In genomic region chr6:153150400-153150766, GRCh38 we compare ENCODE assay signal across 2 cellular contexts.
TF ChIP-seq lines count a peak whose summit lies in the region.

No MANE protein-coding gene starts in this region.

TF ChIP-seq in HepG2, 621 proteins besides CTCF, POLR2A, EP300 and RAD21:
- TF ChIP-seq KDM2A (CRISPR knock-in tag; IDR thresholded peaks at IDR 0.05; ENCODE audit: borderline replicate concordance, low read depth) (no peak), ZFP91 (CRISPR knock-in tag; IDR thresholded peaks at IDR 0.05; ENCODE audit: borderline replicate concordance) (peak; percentile 12; the same call in 1 of the 2 replicates), ATF3 (CRISPR knock-in tag; IDR thresholded peaks at IDR 0.05) (no peak), SRSF4 (IDR thresholded peaks at IDR 0.05; ENCODE audit: low read depth, low read length, poor library complexity, severe bottlenecking) (no peak), HIC2 (CRISPR knock-in tag; IDR thresholded peaks at IDR 0.05; ENCODE audit: low read depth) (no peak), ZNF687 (CRISPR knock-in tag; IDR thresholded peaks at IDR 0.05) (peak; percentile 31; the same call in 1 of the 2 replicates), SP5 (CRISPR knock-in tag; IDR thresholded peaks at IDR 0.05; ENCODE audit: borderline replicate concordance, low read depth) (no peak), ZNF891 (CRISPR knock-in tag; IDR thresholded peaks at IDR 0.05) (peak; percentile 28; the same call in 1 of the 2 replicates), GLI4 (CRISPR knock-in tag; IDR thresholded peaks at IDR 0.05; ENCODE audit: borderline replicate concordance) (no peak), RARG (CRISPR knock-in tag; IDR thresholded peaks at IDR 0.05; ENCODE audit: low read depth) (no peak), SRY (CRISPR knock-in tag; IDR thresholded peaks at IDR 0.05) (peak; percentile 33; the same call in 1 of the 2 replicates), MXD4 (CRISPR knock-in tag; IDR thresholded peaks at IDR 0.05) (no peak), ZNF550 (CRISPR knock-in tag; IDR thresholded peaks at IDR 0.05; ENCODE audit: borderline replicate concordance) (no peak), THAP11 (CRISPR knock-in tag; IDR thresholded peaks at IDR 0.05) (no peak)

TF ChIP-seq in SK-N-SH, 30 proteins besides CTCF, POLR2A, EP300 and RAD21:
- TF ChIP-seq TCF12 (IDR thresholded peaks at IDR 0.05) = no peak
- TF ChIP-seq TEAD4 (IDR thresholded peaks at IDR 0.05; ENCODE audit: borderline replicate concordance, insufficient read depth) = no peak
- TF ChIP-seq GABPA (IDR thresholded peaks at IDR 0.05; ENCODE audit: low read depth) = no peak
- TF ChIP-seq YY1 (IDR thresholded peaks at IDR 0.05; ENCODE audit: low read depth) = no peak
- TF ChIP-seq FOXM1 (IDR thresholded peaks at IDR 0.05; ENCODE audit: low read depth) = no peak
- no peak for TF ChIP-seq POLR2AphosphoS5 (IDR thresholded peaks at IDR 0.05; ENCODE audit: low read depth, low read length)
- no peak for TF ChIP-seq GATA2 (CRISPR knock-in tag; IDR thresholded peaks at IDR 0.05)
- no peak for TF ChIP-seq ELF1 (IDR thresholded peaks at IDR 0.05)
- no peak for TF ChIP-seq TAF1 (IDR thresholded peaks at IDR 0.05; ENCODE audit: borderline replicate concordance, low read depth, low read length)
- no peak for TF ChIP-seq SMC3 (IDR thresholded peaks at IDR 0.05; ENCODE audit: low read depth, low read length)
- TF ChIP-seq RFX5 (IDR thresholded peaks at IDR 0.05; ENCODE audit: low read length) = no peak
- no peak for TF ChIP-seq FOSL2 (IDR thresholded peaks at IDR 0.05; ENCODE audit: borderline replicate concordance, low read depth)
- no peak for TF ChIP-seq MXI1 (IDR thresholded peaks at IDR 0.05; ENCODE audit: low read depth, low read length)
- no peak for TF ChIP-seq EZH2phosphoT487 (IDR thresholded peaks at IDR 0.05; ENCODE audit: borderline replicate concordance, low read depth)
- TF ChIP-seq IRF3 (IDR thresholded peaks at IDR 0.05; ENCODE audit: low read depth, low read length) = no peak
- TF ChIP-seq MAX (IDR thresholded peaks at IDR 0.05; ENCODE audit: low read depth) = no peak
- no peak for TF ChIP-seq USF2 (IDR thresholded peaks at IDR 0.05; ENCODE audit: borderline replicate concordance, low read depth, low read length)
- TF ChIP-seq SIN3A (IDR thresholded peaks at IDR 0.05; ENCODE audit: borderline replicate concordance, low read depth, low read length) = no peak
- TF ChIP-seq RCOR1 (IDR thresholded peaks at IDR 0.05; ENCODE audit: low read length) = no peak
